In genomic region chr1:152880316-152880715, GRCh38 we compare ENCODE assay signal across 26 cellular contexts. TPM values are rescaled to one million over a fixed set of nuclear protein-coding genes. Genes with fewer than 3 reads are reported as not detected.
DNase-seq lines count a peak whose midpoint lies in the region; ATAC-seq, FAIRE-seq and TF ChIP-seq lines count a peak whose summit lies in the region.
"Had no signal": no experiment of that assay in that cellular context is flagged by ENCODE, and none has a peak within 500 bp of the region (broad histone marks: within the 10 kb centered on the region; RNA-seq: fewer than 3 reads in every experiment).

No MANE protein-coding gene starts in this region.

- H3K27me3 Mint-ChIP-seq in MCF 10A (ENCODE audit: insufficient read depth, unreplicated experiment): no peaks in the 10 kb centered on the region

- H2AFZ ChIP-seq in GM12878 (ENCODE audit: control insufficient read depth, low read depth, low read length): peak overlapping the region; percentile 74

- POLR2A ChIA-PET in MCF 10A (lab: Yijun Ruan, JAX): interaction anchor here (0.8 kb wide), 1 partner anchor 34 kb away, joined by 3 read pairs; no protein-coding TSS in a partner anchor
- POLR2A ChIA-PET in GM12878 (lab: Charles Lee): no interaction called here

- H3K4me2 ChIP-seq in GM12878 (ENCODE audit: control insufficient read depth, insufficient read depth): peak overlapping the region; percentile 60
- H3K4me2 ChIP-seq: BLaER1, KMS-11 had no signal

- BruUV-seq in MCF 10A (replicated peaks; lab: Mats Ljungman, UMichigan): no TSS peak
- no TSS peak for BruUV-seq in GM12878 (replicated peaks; lab: Mats Ljungman, UMichigan)

- WGBS in GM12878 (ENCODE audit: insufficient coverage, insufficient replicate concordance, low lambda C conversion rate, missing lambda C conversion rate): 0% methylated on average over 4 of the region's 4 CpGs
- WGBS in esophagus muscularis mucosa: 96% methylated on average over 4 of the region's 4 CpGs

- in situ Hi-C loops in GM12878 (cut with MboI): no loop called here

- RAD21 ChIA-PET in GM12878 (lab: Charles Lee; ENCODE audit: unreplicated experiment): interaction anchor here (0.8 to 1.1 kb wide), 3 partner anchors 28 to 312 kb away, joined by 3 read pairs; partner anchors contain the start of gene IVL

- peaks cover 34% of the 10 kb centered on the region for H3K4me1 Mint-ChIP-seq in MCF 10A (ENCODE audit: insufficient read depth, unreplicated experiment)

- H3K27ac Mint-ChIP-seq in MCF 10A (ENCODE audit: low read depth, unreplicated experiment): no peak overlapping the region
- H3K27ac Mint-ChIP-seq: CD4-positive, alpha-beta T cell had no signal

- SMC1A ChIA-PET in GM12878 (lab: Charles Lee; ENCODE audit: uncharacterized antibody, unreplicated experiment): interaction anchor here (0.7 kb wide), 1 partner anchor 45 kb away, joined by 3 read pairs; no protein-coding TSS in a partner anchor

- TF ChIP-seq EP300 in GM12878 (IDR thresholded peaks at IDR 0.05; ENCODE audit: borderline replicate concordance in 1 of 2, control insufficient read depth in 1 of 2, low read depth in 2 of 2, low read length in 2 of 2) (no peak), esophagus muscularis mucosa (IDR thresholded peaks at IDR 0.05) (no peak)

- DNase-seq in MCF 10A (ENCODE audit: unreplicated experiment) (peak; percentile 48), breast epithelium (ENCODE audit: low spot score in 2 of 2) (no peak), GM12878 (ENCODE audit: low read depth, low spot score) (no peak), esophagus muscularis mucosa (ENCODE audit: extremely low spot score) (peak; percentile 47), ureter (ENCODE audit: low spot score) (peak; percentile 66), foreskin melanocyte (no peak), NCI-H2107 treated with DMSO at 0.1 percent for 48 hours (lab: John Stamatoyannopoulos, UW; ENCODE audit: unreplicated experiment) (no peak)
- DNase-seq: ACHN; CD4-positive, alpha-beta T cell; COR-L47; DND-41; IMR-90; NCI-H1105 treated with DMSO at 0.1 percent for 48 hours; NCI-H2029 treated with DMSO at 0.1 percent for 48 hours; NCI-H2171; NCI-H345; NCI-H524; NCI-H774; NK-92 treated with Interleukin-12 subunit alpha and Interleukin-12 subunit beta, amount 100 ng/mL, for 24 hours; SJCRH30 had no signal

- TF ChIP-seq CTCF in MCF 10A (IDR thresholded peaks at IDR 0.05; ENCODE audit: unreplicated experiment): no peak
- TF ChIP-seq CTCF in breast epithelium (IDR thresholded peaks at IDR 0.05): no peak
- no peak for TF ChIP-seq CTCF in GM12878 (IDR thresholded peaks at IDR 0.05 in 2 of 3, conservative IDR thresholded peaks at IDR 0.05 in 1 of 3; ENCODE audit: control insufficient read depth in 2 of 3, extremely low read depth in 1 of 3, insufficient read depth in 1 of 3, low read depth in 3 of 3, low read length in 3 of 3)
- no peak for TF ChIP-seq CTCF in esophagus muscularis mucosa (IDR thresholded peaks at IDR 0.05)

- no peak overlapping the region for H3K4me3 ChIP-seq in breast epithelium
- H3K4me3 ChIP-seq in GM12878: no peak overlapping the region
- no peak overlapping the region for H3K4me3 ChIP-seq in esophagus muscularis mucosa
- H3K4me3 ChIP-seq: BLaER1, SJCRH30 had no signal

- H3K27me3 ChIP-seq in breast epithelium: no peaks in the 10 kb centered on the region
- no peaks in the 10 kb centered on the region for H3K27me3 ChIP-seq in GM12878 (replicated peaks in 1 of 2; ENCODE audit: control insufficient read depth in 2 of 2, insufficient read depth in 2 of 2, low read length in 1 of 2)
- H3K27me3 ChIP-seq in esophagus muscularis mucosa: no peaks in the 10 kb centered on the region
- H3K27me3 ChIP-seq: BLaER1, SJCRH30 had no signal

- peak overlapping the region; percentile 0; the same call in 1 of the 2 replicates for H3K9ac ChIP-seq in GM12878 (ENCODE audit: control insufficient read depth, insufficient read depth, low read length)
- H3K9ac ChIP-seq: BLaER1, KMS-11 had no signal

- H3K36me3 ChIP-seq in breast epithelium: no peaks in the 10 kb centered on the region
- H3K36me3 ChIP-seq in GM12878 (ENCODE audit: control insufficient read depth in 2 of 2, insufficient read depth in 2 of 2, low read length in 1 of 2): no peaks in the 10 kb centered on the region
- H3K36me3 ChIP-seq in esophagus muscularis mucosa: no peaks in the 10 kb centered on the region
- H3K36me3 ChIP-seq: BLaER1, SJCRH30 had no signal

- H3K4me1 ChIP-seq in breast epithelium: no peaks in the 10 kb centered on the region
- peaks cover 39% of the 10 kb centered on the region for H3K4me1 ChIP-seq in GM12878 (ENCODE audit: control insufficient read depth, insufficient read depth, low read length)
- peaks cover 0 to 18% (median 16%) of the 10 kb centered on the region in 4 donors for H3K4me1 ChIP-seq in esophagus muscularis mucosa
- H3K4me1 ChIP-seq: BLaER1, SJCRH30 had no signal

- no peak for FAIRE-seq in GM12878 (lab: Jason Lieb, UNC)
- FAIRE-seq: H54, HTR-8/SVneo had no signal

- TF ChIP-seq RAD21 in GM12878 (IDR thresholded peaks at IDR 0.05; ENCODE audit: insufficient read depth, low read depth, low read length): no peak

- no peaks in the 10 kb centered on the region for H3K36me3 Mint-ChIP-seq in MCF 10A (ENCODE audit: insufficient read depth, unreplicated experiment)

- H3K79me2 ChIP-seq in GM12878 (ENCODE audit: control insufficient read depth, insufficient read depth, low read length): no peaks in the 10 kb centered on the region

- ATAC-seq in GM12878: peak; percentile 29; the same call in 2 of the 3 replicates
- no peak for ATAC-seq in HG03354 (IDR thresholded peaks at IDR 0.05; ENCODE audit: poor library complexity, severe bottlenecking, unreplicated experiment)

- TF ChIP-seq POLR2A in breast epithelium (IDR thresholded peaks at IDR 0.05) (no peak), GM12878 (IDR thresholded peaks at IDR 0.05; ENCODE audit: low read depth, low read length) (no peak), esophagus muscularis mucosa (IDR thresholded peaks at IDR 0.05; ENCODE audit: low read depth) (no peak)

- H4K20me1 ChIP-seq in GM12878 (ENCODE audit: control insufficient read depth, insufficient read depth): no peaks in the 10 kb centered on the region
- H4K20me1 ChIP-seq: BLaER1 had no signal

- H3K27ac ChIP-seq in breast epithelium (no peak overlapping the region), GM12878 (ENCODE audit: control insufficient read depth, insufficient read depth) (peak overlapping the region; percentile 57), esophagus muscularis mucosa (replicated peaks in 1 of 4) (no peak overlapping the region)
- H3K27ac ChIP-seq: 22Rv1, BLaER1, KMS-11, SJCRH30 had no signal

- CTCF ChIA-PET in MCF 10A (lab: Yijun Ruan, JAX): interaction anchor here (1.1 to 13.2 kb wide), 5 partner anchors 9 to 315 kb away, joined by 4 to 479 read pairs (median 18); partner anchors contain the start of gene LELP1
- CTCF ChIA-PET in GM12878 (lab: Yijun Ruan, JAX): interaction anchor here (0.8 to 3.4 kb wide), 4 partner anchors 10 to 46 kb away, joined by 6 to 22 read pairs (median 16); no protein-coding TSS in a partner anchor

- H3K9me3 Mint-ChIP-seq in MCF 10A (ENCODE audit: unreplicated experiment): no peaks in the 10 kb centered on the region
- H3K9me3 Mint-ChIP-seq: CD4-positive, alpha-beta T cell had no signal

- H3K9me3 ChIP-seq in breast epithelium (no peaks in the 10 kb centered on the region), GM12878 (replicated peaks; ENCODE audit: control insufficient read depth, insufficient read depth, low read length) (no peaks in the 10 kb centered on the region), esophagus muscularis mucosa (no peaks in the 10 kb centered on the region)
- H3K9me3 ChIP-seq: BLaER1, SJCRH30 had no signal

- no peak overlapping the region for H3K4me3 Mint-ChIP-seq in MCF 10A (ENCODE audit: unreplicated experiment)
- H3K4me3 Mint-ChIP-seq: CD4-positive, alpha-beta T cell had no signal

- intact Hi-C loops in MCF 10A (cut with micrococcal nuclease) (no loop called here), breast epithelium (cut with DNase I; ENCODE audit: low total_unique reads) (no loop called here), GM12878 (cut with micrococcal nuclease; ENCODE audit: unreplicated experiment) (no loop called here), esophagus muscularis mucosa (cut with DNase I) (loop anchor here (5.0 kb wide), 1 partner anchor 342 kb away; no protein-coding TSS in a partner anchor)

RNA-seq across cellular contexts. Expression of gene SMCP, which starts 2.2 kb away (rescaled TPM):
- total RNA-seq in MCF 10A (2022) (not detected in 2 replicates), breast epithelium (not detected), GM12878 (2014; rRNA removed) (not detected in 2 replicates), GM12878 (2014; rRNA removed; fragmentation: Illumina TruSeq; extraction: Trizol) (0.46 TPM in 1 of 2 replicates, not detected in the other), GM12878 (2021) (not detected in 2 replicates), esophagus muscularis mucosa (not detected), ureter (not detected)
- total RNA-seq in GM12878 (2013; cell fraction: nucleolus; rRNA removed): not detected in 2 replicates
- polyA plus RNA-seq in GM12878 (2011; ENCODE audit: low read depth): not detected
- polyA plus RNA-seq in GM12878 (2011; rRNA removed) (not detected in 2 replicates), GM12878 (2014; fragmentation: Illumina TruSeq; extraction: Trizol) (0.16 TPM in 1 of 2 replicates, not detected in the other), GM12878 (2014; fragmentation: Nextera tagmentation; extraction: Ambion mirVana) (under 1 TPM; 0.27 to 0.69 TPM), GM12878 (2014; rRNA removed) (0.11 TPM in 1 of 2 replicates, not detected in the other), GM12878 (2016; fragmentation: Nextera tagmentation; extraction: Ambion mirVana) (not detected)
- not detected in 2 replicates for polyA plus RNA-seq in GM12878 (2011; cell fraction: cytosol; rRNA removed)
- not detected in 2 replicates for polyA plus RNA-seq in GM12878 (2011; cell fraction: nucleus; rRNA removed)
- polyA plus RNA-seq in GM12878 (2012): not detected in 2 replicates
- polyA minus RNA-seq in GM12878 (2011; rRNA and poly(A)+ RNA removed): not detected in 2 replicates
- not detected in 2 replicates for polyA minus RNA-seq in GM12878 (2011; cell fraction: cytosol; rRNA and poly(A)+ RNA removed)
- not detected in 2 replicates for polyA minus RNA-seq in GM12878 (2011; cell fraction: nucleus; rRNA and poly(A)+ RNA removed)
- total RNA-seq: CD4-positive, alpha-beta T cell; IMR-90; SJCRH30 had no signal
- polyA plus RNA-seq: IMR-90 had no signal

RNA-seq across cellular contexts. Expression of gene LCE7A, which starts 20.5 kb away (rescaled TPM):
- total RNA-seq in MCF 10A (2022) (not detected in 2 replicates), breast epithelium (not detected), GM12878 (2014; rRNA removed) (not detected in 2 replicates), GM12878 (2014; rRNA removed; fragmentation: Illumina TruSeq; extraction: Trizol) (not detected in 2 replicates), GM12878 (2021) (not detected in 2 replicates), esophagus muscularis mucosa (not detected), ureter (not detected)
- not detected in 2 replicates for total RNA-seq in GM12878 (2013; cell fraction: nucleolus; rRNA removed)
- polyA plus RNA-seq in GM12878 (2011; ENCODE audit: low read depth): not detected
- polyA plus RNA-seq in GM12878 (2011; rRNA removed) (not detected in 2 replicates), GM12878 (2014; fragmentation: Illumina TruSeq; extraction: Trizol) (not detected in 2 replicates), GM12878 (2014; fragmentation: Nextera tagmentation; extraction: Ambion mirVana) (not detected), GM12878 (2014; rRNA removed) (not detected in 2 replicates), GM12878 (2016; fragmentation: Nextera tagmentation; extraction: Ambion mirVana) (not detected)
- polyA plus RNA-seq in GM12878 (2011; cell fraction: cytosol; rRNA removed): not detected in 2 replicates
- not detected in 2 replicates for polyA plus RNA-seq in GM12878 (2011; cell fraction: nucleus; rRNA removed)
- not detected in 2 replicates for polyA plus RNA-seq in GM12878 (2012)
- not detected in 2 replicates for polyA minus RNA-seq in GM12878 (2011; rRNA and poly(A)+ RNA removed)
- polyA minus RNA-seq in GM12878 (2011; cell fraction: cytosol; rRNA and poly(A)+ RNA removed): not detected in 2 replicates
- not detected in 2 replicates for polyA minus RNA-seq in GM12878 (2011; cell fraction: nucleus; rRNA and poly(A)+ RNA removed)
- total RNA-seq: CD4-positive, alpha-beta T cell; IMR-90; SJCRH30 had no signal
- polyA plus RNA-seq: IMR-90 had no signal

RNA-seq across cellular contexts. Expression of gene IVL, which starts 28.0 kb away (rescaled TPM):
- total RNA-seq in MCF 10A (2022) (0.33 and 0.56 TPM in 2 replicates), breast epithelium (not detected), GM12878 (2014; rRNA removed) (19.5 and 20.5 TPM in 2 replicates), GM12878 (2014; rRNA removed; fragmentation: Illumina TruSeq; extraction: Trizol) (10.7 and 11.4 TPM in 2 replicates), GM12878 (2021) (12.1 and 12.2 TPM in 2 replicates), esophagus muscularis mucosa (not detected), ureter (43.4 TPM)
- 0.17 and 0.22 TPM in 2 replicates for total RNA-seq in GM12878 (2013; cell fraction: nucleolus; rRNA removed)
- polyA plus RNA-seq in GM12878 (2011; ENCODE audit: low read depth): 0.85 TPM
- polyA plus RNA-seq in GM12878 (2011; rRNA removed) (1.6 and 2.1 TPM in 2 replicates), GM12878 (2014; fragmentation: Illumina TruSeq; extraction: Trizol) (8.4 and 14.8 TPM in 2 replicates), GM12878 (2014; fragmentation: Nextera tagmentation; extraction: Ambion mirVana) (1 to 10 TPM; 1.4 to 2.9 TPM), GM12878 (2014; rRNA removed) (20.3 and 22.2 TPM in 2 replicates), GM12878 (2016; fragmentation: Nextera tagmentation; extraction: Ambion mirVana) (10 to 100 TPM; 17.0 to 17.6 TPM)
- polyA plus RNA-seq in GM12878 (2011; cell fraction: cytosol; rRNA removed): 1.7 and 2.5 TPM in 2 replicates
- polyA plus RNA-seq in GM12878 (2011; cell fraction: nucleus; rRNA removed): 0.51 and 0.76 TPM in 2 replicates
- polyA plus RNA-seq in GM12878 (2012): 1.9 and 2.8 TPM in 2 replicates
- 0.88 and 1.4 TPM in 2 replicates for polyA minus RNA-seq in GM12878 (2011; rRNA and poly(A)+ RNA removed)
- 0.52 TPM in 1 of 2 replicates, not detected in the other for polyA minus RNA-seq in GM12878 (2011; cell fraction: cytosol; rRNA and poly(A)+ RNA removed)
- 0.24 and 0.29 TPM in 2 replicates for polyA minus RNA-seq in GM12878 (2011; cell fraction: nucleus; rRNA and poly(A)+ RNA removed)
- total RNA-seq: CD4-positive, alpha-beta T cell; IMR-90; SJCRH30 had no signal
- polyA plus RNA-seq: IMR-90 had no signal

RNA-seq across cellular contexts. Expression of gene LCE6A, which starts 37.7 kb away (rescaled TPM):
- total RNA-seq in MCF 10A (2022) (not detected in 2 replicates), breast epithelium (not detected), GM12878 (2014; rRNA removed) (0.45 TPM in 1 of 2 replicates, not detected in the other), GM12878 (2014; rRNA removed; fragmentation: Illumina TruSeq; extraction: Trizol) (not detected in 2 replicates), GM12878 (2021) (not detected in 2 replicates), esophagus muscularis mucosa (not detected), ureter (not detected)
- not detected in 2 replicates for total RNA-seq in GM12878 (2013; cell fraction: nucleolus; rRNA removed)
- polyA plus RNA-seq in GM12878 (2011; ENCODE audit: low read depth): not detected
- polyA plus RNA-seq in GM12878 (2011; rRNA removed) (not detected in 2 replicates), GM12878 (2014; fragmentation: Illumina TruSeq; extraction: Trizol) (not detected in 2 replicates), GM12878 (2014; fragmentation: Nextera tagmentation; extraction: Ambion mirVana) (not detected), GM12878 (2014; rRNA removed) (not detected in 2 replicates), GM12878 (2016; fragmentation: Nextera tagmentation; extraction: Ambion mirVana) (not detected)
- not detected in 2 replicates for polyA plus RNA-seq in GM12878 (2011; cell fraction: cytosol; rRNA removed)
- not detected in 2 replicates for polyA plus RNA-seq in GM12878 (2011; cell fraction: nucleus; rRNA removed)
- polyA plus RNA-seq in GM12878 (2012): not detected in 2 replicates
- not detected in 2 replicates for polyA minus RNA-seq in GM12878 (2011; rRNA and poly(A)+ RNA removed)
- not detected in 2 replicates for polyA minus RNA-seq in GM12878 (2011; cell fraction: cytosol; rRNA and poly(A)+ RNA removed)
- not detected in 2 replicates for polyA minus RNA-seq in GM12878 (2011; cell fraction: nucleus; rRNA and poly(A)+ RNA removed)
- total RNA-seq: CD4-positive, alpha-beta T cell; IMR-90; SJCRH30 had no signal
- polyA plus RNA-seq: IMR-90 had no signal

RNA-seq across cellular contexts. Expression of gene LCE1A, which starts 53.0 kb away (rescaled TPM):
- total RNA-seq in MCF 10A (2022): not detected in 2 replicates
- not detected for total RNA-seq in breast epithelium
- not detected in 2 replicates for total RNA-seq in GM12878 (2013; cell fraction: nucleolus; rRNA removed)
- total RNA-seq in GM12878 (2014; rRNA removed): not detected in 2 replicates
- total RNA-seq in GM12878 (2014; rRNA removed; fragmentation: Illumina TruSeq; extraction: Trizol): not detected in 2 replicates
- not detected in 2 replicates for total RNA-seq in GM12878 (2021)
- polyA plus RNA-seq in GM12878 (2011; ENCODE audit: low read depth): not detected
- polyA plus RNA-seq in GM12878 (2011; rRNA removed): not detected in 2 replicates
- polyA plus RNA-seq in GM12878 (2011; cell fraction: cytosol; rRNA removed): not detected in 2 replicates
- not detected in 2 replicates for polyA plus RNA-seq in GM12878 (2011; cell fraction: nucleus; rRNA removed)
- polyA plus RNA-seq in GM12878 (2012): not detected in 2 replicates
- not detected in 2 replicates for polyA plus RNA-seq in GM12878 (2014; fragmentation: Illumina TruSeq; extraction: Trizol)
- polyA plus RNA-seq in GM12878 (2014; fragmentation: Nextera tagmentation; extraction: Ambion mirVana): not detected
- polyA plus RNA-seq in GM12878 (2014; rRNA removed): not detected in 2 replicates
- not detected for polyA plus RNA-seq in GM12878 (2016; fragmentation: Nextera tagmentation; extraction: Ambion mirVana)
- not detected in 2 replicates for polyA minus RNA-seq in GM12878 (2011; rRNA and poly(A)+ RNA removed)
- polyA minus RNA-seq in GM12878 (2011; cell fraction: cytosol; rRNA and poly(A)+ RNA removed): not detected in 2 replicates
- polyA minus RNA-seq in GM12878 (2011; cell fraction: nucleus; rRNA and poly(A)+ RNA removed): not detected in 2 replicates
- total RNA-seq in esophagus muscularis mucosa: not detected
- not detected for total RNA-seq in ureter
- total RNA-seq: CD4-positive, alpha-beta T cell; IMR-90; SJCRH30 had no signal
- polyA plus RNA-seq: IMR-90 had no signal

Comparison
In these comparisons a context has a peak if more than half of its experiments do, and no peak if none do; other contexts are left out.
1. DNase-seq: peak in MCF 10A (single experiment), esophagus muscularis mucosa (single experiment) and ureter (single experiment); none in breast epithelium (0 of 2), GM12878 (single experiment), foreskin melanocyte (single experiment) and NCI-H2107 treated with DMSO at 0.1 percent for 48 hours (single experiment).